29 cellular contexts compared by ENCODE assay signal in genomic region chr20:13432126-13432525, GRCh38.
"Had no signal": no experiment of that assay in that cellular context is flagged by ENCODE, and none has a peak within 500 bp of the region (broad histone marks: within the 10 kb centered on the region; RNA-seq: fewer than 3 reads in every experiment).

No MANE protein-coding gene starts in this region.

- H3K4me3 ChIP-seq: body of pancreas, colonic mucosa had no signal

- FAIRE-seq: endometrium, endothelial cell of umbilical vein, frontal cortex had no signal

- DNase-seq: activated CD4-positive, alpha-beta memory T cell treated with anti-CD3 and anti-CD28 coated beads, Interleukin-2, amount 10 ng/mL, durations not matched to agents 7 days and 5 days; activated CD4-positive, alpha-beta T cell treated with anti-CD3 and anti-CD28 coated beads for 4 hours; activated CD4-positive, alpha-beta T cell treated with anti-CD3 and anti-CD28 coated beads, Interleukin-2, amount 10 ng/mL, durations not matched to agents 7 days and 5 days; activated CD4-positive, alpha-beta T cell treated with anti-CD3 and anti-CD28 coated beads, Interleukin-2, amount 50 U/mL, for 4 hours; activated CD4-positive, CD25-positive, alpha-beta regulatory T cell; activated CD4-positive, CD25-positive, alpha-beta regulatory T cell treated with anti-CD3 and anti-CD28 coated beads, Interleukin-2, amount 50 U/mL, for 72 hours; activated CD8-positive, alpha-beta memory T cell treated with anti-CD3 and anti-CD28 coated beads, Interleukin-2, amount 50 U/mL, for 48 hours; activated gamma-delta T cell; activated naive CD4-positive, alpha-beta T cell; activated naive CD4-positive, alpha-beta T cell treated with anti-CD3 and anti-CD28 coated beads, Interleukin-2, amount 10 ng/mL, durations not matched to agents 7 days and 5 days; activated naive CD8-positive, alpha-beta T cell treated with anti-CD3 and anti-CD28 coated beads, Interleukin-2, amount 10 ng/mL, durations not matched to agents 7 days and 5 days; activated T-cell treated with anti-CD3 and anti-CD28 coated beads for 4 hours; activated T-cell treated with anti-CD3 and anti-CD28 coated beads, Interleukin-2, amount 50 U/mL, for 24 hours; activated T-cell treated with anti-CD3 and anti-CD28 coated beads, Interleukin-2, amount 50 U/mL, for 72 hours; amniotic stem cell; anterior cingulate cortex; body of pancreas; caudate nucleus; colonic mucosa; effector CD8-positive, alpha-beta T cell; foreskin fibroblast; head of caudate nucleus; T-helper 2 cell had no signal

- H3K9me3 ChIP-seq: body of pancreas, colonic mucosa had no signal

- H3K4me1 ChIP-seq: body of pancreas, colonic mucosa had no signal

- H3K27me3 ChIP-seq: body of pancreas, colonic mucosa had no signal

- H3K36me3 ChIP-seq: colonic mucosa had no signal

- ATAC-seq: activated naive CD4-positive, alpha-beta T cell treated with anti-CD3 and anti-CD28 coated beads, Interleukin-2, amount 50 U/mL, for 72 hours; activated T-cell treated with anti-CD3 and anti-CD28 coated beads, Interleukin-2, amount 50 U/mL, for 72 hours; body of pancreas; esophagus mucosa had no signal

- H3K27ac ChIP-seq: body of pancreas, colonic mucosa, epithelial cell of prostate had no signal
